ENCODE assay signal across 9 cellular contexts in the genomic region with DNA sequence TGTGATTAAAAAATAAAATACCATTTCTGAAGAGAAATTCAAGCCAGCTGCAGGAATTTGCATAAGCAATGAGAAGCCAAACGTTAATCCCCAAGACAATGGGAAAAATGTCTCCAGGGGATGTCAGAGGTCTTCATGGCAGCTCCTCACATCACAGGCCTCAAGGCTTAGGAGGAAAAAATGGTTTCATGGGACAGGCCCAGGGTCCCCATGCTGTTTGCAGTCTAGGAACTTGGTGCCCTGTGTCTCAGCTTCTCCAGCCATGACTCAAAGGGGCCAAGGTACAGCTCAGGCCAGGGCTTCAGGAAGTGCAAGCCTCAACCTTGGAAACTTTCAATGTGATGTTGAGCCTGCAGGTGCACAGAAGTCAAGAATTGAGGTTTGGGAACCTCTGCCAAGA.
"Had no signal": no experiment of that assay in that cellular context is flagged by ENCODE, and none has a peak within 500 bp of the region (broad histone marks: within the 10 kb centered on the region; RNA-seq: fewer than 3 reads in every experiment).

No MANE protein-coding gene starts in this region.

- H3K4me2 ChIP-seq: GM23338 had no signal

- H3K4me3 ChIP-seq: GM23338 had no signal

- DNase-seq: H9, HCEC 1CT, HFFc6, KG1 had no signal

- H2AFZ ChIP-seq: GM23338 had no signal

- H3K27ac ChIP-seq: HL-60 had no signal

- FAIRE-seq: H1, H54, HepG2 had no signal

- ATAC-seq: GM23338, HepG2 had no signal
